In the genomic region with DNA sequence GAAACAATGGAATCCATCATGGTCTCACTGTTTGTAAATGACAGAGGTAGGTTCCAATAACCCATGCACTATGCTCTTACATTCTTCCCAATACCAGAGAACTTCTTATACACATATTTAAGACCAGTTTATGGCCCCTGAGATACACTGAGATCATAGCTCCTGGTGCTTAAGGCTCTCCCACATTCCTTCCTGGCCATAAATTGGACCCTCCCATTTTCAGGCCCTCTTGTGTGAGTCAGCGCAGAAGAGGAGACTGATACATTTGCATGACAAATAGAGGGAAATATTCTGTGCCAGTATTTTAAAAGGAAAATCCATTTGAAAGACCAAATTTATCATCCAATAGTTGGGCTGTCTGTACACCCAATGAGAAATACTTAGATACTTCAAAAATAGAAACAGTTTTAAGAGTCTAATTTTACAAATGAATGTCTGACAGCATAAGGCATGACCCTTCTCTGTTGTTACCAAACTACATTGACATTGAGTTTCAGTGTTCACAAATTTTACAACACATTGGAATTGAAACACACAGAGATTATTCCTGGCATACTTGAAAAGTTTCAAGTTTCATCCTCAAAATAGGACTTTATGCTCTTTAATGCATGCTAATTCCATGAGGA, we compare ENCODE assay signal across 12 cellular contexts. TPM values are rescaled to one million over a fixed set of nuclear protein-coding genes. Genes with fewer than 3 reads are reported as not detected.
DNase-seq lines count a peak whose midpoint lies in the region; ATAC-seq and TF ChIP-seq lines count a peak whose summit lies in the region.
"Had no signal": no experiment of that assay in that cellular context is flagged by ENCODE, and none has a peak within 500 bp of the region (broad histone marks: within the 10 kb centered on the region; RNA-seq: fewer than 3 reads in every experiment).

No MANE protein-coding gene starts in this region.

- H3K9me3 ChIP-seq in breast epithelium (no peaks in the 10 kb centered on the region), ascending aorta (no peaks in the 10 kb centered on the region)

- no peak overlapping the region for H3K4me3 ChIP-seq in breast epithelium
- no peak overlapping the region for H3K4me3 ChIP-seq in ascending aorta
- H3K4me3 ChIP-seq in kidney epithelial cell (ENCODE audit: low read depth, low read length) = no peak overlapping the region

- POLR2A ChIA-PET in MCF 10A (lab: Yijun Ruan, JAX) = no interaction called here

- no peaks in the 10 kb centered on the region for H3K4me1 ChIP-seq in breast epithelium
- H3K4me1 ChIP-seq in ascending aorta = peaks cover 0 to 2% of the 10 kb centered on the region in 2 donors

- TF ChIP-seq POLR2A in breast epithelium (IDR thresholded peaks at IDR 0.05) = no peak

- no peaks in the 10 kb centered on the region for H3K36me3 Mint-ChIP-seq in MCF 10A (ENCODE audit: insufficient read depth, unreplicated experiment)

- H3K27me3 ChIP-seq in breast epithelium = no peaks in the 10 kb centered on the region
- no peaks in the 10 kb centered on the region for H3K27me3 ChIP-seq in ascending aorta
- no peaks in the 10 kb centered on the region for H3K27me3 ChIP-seq in kidney epithelial cell (ENCODE audit: control insufficient read depth, insufficient read depth, low read length)

- no peaks in the 10 kb centered on the region for H3K27me3 Mint-ChIP-seq in MCF 10A (ENCODE audit: insufficient read depth, unreplicated experiment)

- H3K27ac Mint-ChIP-seq in MCF 10A (ENCODE audit: low read depth, unreplicated experiment) = no peak overlapping the region

- H3K36me3 ChIP-seq in breast epithelium = no peaks in the 10 kb centered on the region
- H3K36me3 ChIP-seq in ascending aorta = no peaks in the 10 kb centered on the region
- H3K36me3 ChIP-seq in kidney epithelial cell (ENCODE audit: control insufficient read depth, insufficient read depth, low read length) = no peaks in the 10 kb centered on the region

- no TSS peak for BruUV-seq in MCF 10A (replicated peaks; lab: Mats Ljungman, UMichigan)

- CTCF ChIA-PET in MCF 10A (lab: Yijun Ruan, JAX) = interaction anchor here (0.6 to 0.9 kb wide), 2 partner anchors 48 to 419 kb away, joined by 3 to 4 read pairs; no protein-coding TSS in a partner anchor

- intact Hi-C loops in MCF 10A (cut with micrococcal nuclease) (no loop called here), breast epithelium (cut with DNase I; ENCODE audit: low total_unique reads) (no loop called here), ascending aorta (cut with DNase I) (no loop called here), Right ventricle myocardium inferior (cut with DNase I) (no loop called here)

- no peak for TF ChIP-seq CTCF in MCF 10A (IDR thresholded peaks at IDR 0.05; ENCODE audit: unreplicated experiment)
- no peak for TF ChIP-seq CTCF in breast epithelium (IDR thresholded peaks at IDR 0.05)
- no peak for TF ChIP-seq CTCF in ascending aorta (IDR thresholded peaks at IDR 0.05)
- no peak for TF ChIP-seq CTCF in kidney epithelial cell (IDR thresholded peaks at IDR 0.05; ENCODE audit: insufficient read depth, low read length, poor library complexity, severe bottlenecking)

- peaks cover 4% of the 10 kb centered on the region for H3K4me1 Mint-ChIP-seq in MCF 10A (ENCODE audit: insufficient read depth, unreplicated experiment)
- H3K4me1 Mint-ChIP-seq: neural crest cell had no signal

- no peak overlapping the region for H3K4me3 Mint-ChIP-seq in MCF 10A (ENCODE audit: unreplicated experiment)
- H3K4me3 Mint-ChIP-seq: neural crest cell had no signal

- no peak for ATAC-seq in HG03442 (IDR thresholded peaks at IDR 0.05; ENCODE audit: unreplicated experiment)
- ATAC-seq in Right ventricle myocardium inferior = no peak

- DNase-seq in MCF 10A (ENCODE audit: unreplicated experiment) (peak; percentile 41), breast epithelium (ENCODE audit: low spot score in 2 of 2) (no peak), ascending aorta (ENCODE audit: low spot score in 2 of 2) (no peak), kidney epithelial cell (ENCODE audit: low read depth) (peak; percentile 18), Right ventricle myocardium inferior (ENCODE audit: missing footprints) (no peak), midbrain (lab: John Stamatoyannopoulos, UW) (no peak)
- no peak for DNase-seq in activated CD4-positive, alpha-beta T cell treated with anti-CD3 and anti-CD28 coated beads for 1 hour
- DNase-seq: NCI-H2029 treated with DMSO at 0.1 percent for 48 hours; stimulated activated naive CD4-positive, alpha-beta T cell treated with Interleukin-2 at 50 U/mL for 16 hours had no signal

- H3K27ac ChIP-seq in breast epithelium (no peak overlapping the region), ascending aorta (peak overlapping the region; percentile 34 to 41)
- H3K27ac ChIP-seq: 22Rv1 had no signal

- no peaks in the 10 kb centered on the region for H3K9me3 Mint-ChIP-seq in MCF 10A (ENCODE audit: unreplicated experiment)
- H3K9me3 Mint-ChIP-seq: neural crest cell had no signal

RNA-seq across cellular contexts. Expression of a gene that starts 35.3 kb away (rescaled TPM):
- total RNA-seq in MCF 10A (2022) = 0.54 and 0.84 TPM in 2 replicates
- total RNA-seq in breast epithelium = 1 to 10 TPM in 1 of 3 donors, under 1 TPM in 2; 0.32 to 1.2 (median 0.33) TPM
- total RNA-seq in ascending aorta = 2.9 TPM
- 10.0 and 10.4 TPM in 2 replicates for total RNA-seq in kidney epithelial cell
- 0.89 TPM for total RNA-seq in Right ventricle myocardium inferior

Comparison
In these comparisons a context has a peak if more than half of its experiments do, and no peak if none do; other contexts are left out.
1. DNase-seq: peak in MCF 10A (single experiment) and kidney epithelial cell (single experiment); none in breast epithelium (0 of 2), ascending aorta (0 of 2), activated CD4-positive, alpha-beta T cell treated with anti-CD3 and anti-CD28 coated beads for 1 hour (single experiment), Right ventricle myocardium inferior (single experiment) and midbrain (single experiment).
2. H3K27ac ChIP-seq: peak in ascending aorta (2 of 2); none in breast epithelium (0 of 2).